Comparison of ENCODE assay signal across 15 cellular contexts in genomic region chr5:97501286-97501964, GRCh38.
DNase-seq lines count a peak whose midpoint lies in the region; ATAC-seq, FAIRE-seq and TF ChIP-seq lines count a peak whose summit lies in the region.
"Had no signal": no experiment of that assay in that cellular context is flagged by ENCODE, and none has a peak within 500 bp of the region (broad histone marks: within the 10 kb centered on the region; RNA-seq: fewer than 3 reads in every experiment).

No MANE protein-coding gene starts in this region.

- no TSS peak for BruUV-seq in IMR-90 (replicated peaks; lab: Mats Ljungman, UMichigan)

- no peak overlapping the region for H2AK9ac ChIP-seq in IMR-90 (replicated peaks; ENCODE audit: low read depth, low read length, poor library complexity)

- H3K4me3 Mint-ChIP-seq in astrocyte (ENCODE audit: unreplicated experiment) = no peak overlapping the region
- H3K4me3 Mint-ChIP-seq: CD14-positive monocyte had no signal

- no peaks in the 10 kb centered on the region for H3K79me2 ChIP-seq in astrocyte (ENCODE audit: insufficient read depth, low read length)

- H3K4ac ChIP-seq in IMR-90 (ENCODE audit: low read depth, low read length) = no peak overlapping the region

- TF ChIP-seq CTCF in IMR-90 (conservative IDR thresholded peaks at IDR 0.05; ENCODE audit: low read depth, low read length) (no peak), astrocyte (IDR thresholded peaks at IDR 0.05; ENCODE audit: insufficient read depth, low read depth, low read length) (no peak), fibroblast of mammary gland (conservative IDR thresholded peaks at IDR 0.05; ENCODE audit: control insufficient read depth, insufficient read depth, low read depth, low read length) (no peak), gastrocnemius medialis (IDR thresholded peaks at IDR 0.05 in 4 of 5, conservative IDR thresholded peaks at IDR 0.05 in 1 of 5) (no peak)

- H3K36me3 Mint-ChIP-seq in astrocyte (ENCODE audit: low read depth, unreplicated experiment) = no peaks in the 10 kb centered on the region
- H3K36me3 Mint-ChIP-seq: CD14-positive monocyte had no signal

- no peak overlapping the region for H2AK5ac ChIP-seq in IMR-90 (ENCODE audit: low read depth, low read length)

- no peak overlapping the region for H2BK120ac ChIP-seq in IMR-90 (ENCODE audit: low read depth, low read length)

- POLR2A ChIA-PET in IMR-90 (lab: Charles Lee; ENCODE audit: unreplicated experiment) = no interaction called here

- DNase-seq in IMR-90 (peak; percentile 4), astrocyte (ENCODE audit: low read depth) (peak; percentile 46), fibroblast of mammary gland (ENCODE audit: low read depth) (peak; percentile 38), gastrocnemius medialis (no peak), frontal cortex (ENCODE audit: low spot score in 2 of 2) (no peak), left ventricle myocardium superior (no peak), hypothalamus (lab: John Stamatoyannopoulos, UW) (no peak)
- DNase-seq: AML-193, H7, Karpas-422, NCI-H187 treated with DMSO at 0.1 percent for 48 hours, NCI-H2171, Right ventricle myocardium superior had no signal

- H4K91ac ChIP-seq in IMR-90 (ENCODE audit: insufficient read depth, low read depth, low read length) = no peak overlapping the region

- H4K20me1 ChIP-seq in IMR-90 (ENCODE audit: insufficient read depth, low read length) = no peaks in the 10 kb centered on the region
- H4K20me1 ChIP-seq in astrocyte (ENCODE audit: insufficient read depth, low read length) = no peaks in the 10 kb centered on the region

- WGBS in IMR-90 (ENCODE audit: extremely low coverage in 2 of 2, insufficient read length in 1 of 2), 2 experiments = no CpG with 5 or more reads among the region's 3 CpGs

- no peaks in the 10 kb centered on the region for H3K27me3 Mint-ChIP-seq in astrocyte (ENCODE audit: low read depth, unreplicated experiment)

- H3K9me1 ChIP-seq in IMR-90 (ENCODE audit: insufficient read depth, low read length) = no peaks in the 10 kb centered on the region

- H3K9me3 ChIP-seq in IMR-90 (ENCODE audit: control insufficient read depth, insufficient read depth, low read length) (no peaks in the 10 kb centered on the region), astrocyte (ENCODE audit: insufficient read depth, low read depth, low read length) (no peaks in the 10 kb centered on the region), gastrocnemius medialis (no peaks in the 10 kb centered on the region)

- H3K79me1 ChIP-seq in IMR-90 (ENCODE audit: low read depth in 1 of 2, low read length in 2 of 2) = no peaks in the 10 kb centered on the region

- H3K4me3 ChIP-seq in IMR-90 (ENCODE audit: insufficient read depth, low read depth, low read length) = no peak overlapping the region
- no peak overlapping the region for H3K4me3 ChIP-seq in astrocyte (ENCODE audit: insufficient read depth, low read depth, low read length)
- no peak overlapping the region for H3K4me3 ChIP-seq in fibroblast of mammary gland (ENCODE audit: control insufficient read depth, low read depth, low read length)
- no peak overlapping the region for H3K4me3 ChIP-seq in gastrocnemius medialis
- H3K4me3 ChIP-seq: SK-N-MC had no signal

- ATAC-seq in IMR-90 (ENCODE audit: low read depth) (no peak), gastrocnemius medialis (peak; percentile 65 to 85), left ventricle myocardium superior (no peak)

- no peak for TF ChIP-seq RAD21 in IMR-90 (IDR thresholded peaks at IDR 0.05; ENCODE audit: low read length)

- no peak overlapping the region for H3K18ac ChIP-seq in IMR-90 (ENCODE audit: low read depth, low read length)

- no peaks in the 10 kb centered on the region for H3K27me3 ChIP-seq in IMR-90 (ENCODE audit: control insufficient read depth, insufficient read depth, low read length)
- no peaks in the 10 kb centered on the region for H3K27me3 ChIP-seq in astrocyte (ENCODE audit: insufficient read depth, low read length)
- no peaks in the 10 kb centered on the region for H3K27me3 ChIP-seq in gastrocnemius medialis

- H3K14ac ChIP-seq in IMR-90 (replicated peaks; ENCODE audit: low read depth, low read length) = no peak overlapping the region

- intact Hi-C loops in IMR-90 (cut with micrococcal nuclease) = no loop called here
- intact Hi-C loops in gastrocnemius medialis (cut with DNase I; ENCODE audit: low total_unique reads) = no loop called here
- intact Hi-C loops in left ventricle myocardium superior (cut with micrococcal nuclease) = no loop called here

- no peaks in the 10 kb centered on the region for H3K4me1 ChIP-seq in IMR-90 (ENCODE audit: control insufficient read depth, insufficient read depth, low read length)
- no peaks in the 10 kb centered on the region for H3K4me1 ChIP-seq in astrocyte (ENCODE audit: insufficient read depth, low read length)
- H3K4me1 ChIP-seq in gastrocnemius medialis = no peaks in the 10 kb centered on the region

- no peak overlapping the region for H4K8ac ChIP-seq in IMR-90 (ENCODE audit: low read depth in 2 of 2, low read length in 2 of 2)

- FAIRE-seq in astrocyte (lab: Jason Lieb, UNC) (no peak), frontal cortex (lab: Jason Lieb, UNC) (no peak)

- CTCF ChIA-PET in IMR-90 (lab: Yijun Ruan, JAX) = interaction anchor here (0.7 to 0.9 kb wide), 2 partner anchors 22 to 27 kb away, joined by 3 read pairs; no protein-coding TSS in a partner anchor

- in situ Hi-C loops in IMR-90 (cut with MboI; ENCODE audit: low sequenced_read_pairs) = no loop called here
- in situ Hi-C loops in gastrocnemius medialis (cut with MboI; ENCODE audit: low sequenced_read_pairs in 4 of 4) = no loop called here

- no peak for TF ChIP-seq POLR2A in IMR-90 (IDR thresholded peaks at IDR 0.05; ENCODE audit: low read depth, low read length)
- TF ChIP-seq POLR2A in gastrocnemius medialis (IDR thresholded peaks at IDR 0.05) = no peak

- H3K4me2 ChIP-seq in IMR-90 (ENCODE audit: low read depth, low read length) (no peak overlapping the region), astrocyte (ENCODE audit: low read length) (peak overlapping the region; percentile 63)

- H2BK5ac ChIP-seq in IMR-90 (ENCODE audit: low read depth, low read length, poor library complexity, severe bottlenecking) = no peak overlapping the region

- no peak overlapping the region for H3K27ac Mint-ChIP-seq in astrocyte (ENCODE audit: unreplicated experiment)
- H3K27ac Mint-ChIP-seq: CD14-positive monocyte had no signal

- no peaks in the 10 kb centered on the region for H3K36me3 ChIP-seq in IMR-90 (ENCODE audit: control insufficient read depth, insufficient read depth, low read length)
- no peaks in the 10 kb centered on the region for H3K36me3 ChIP-seq in astrocyte (ENCODE audit: insufficient read depth, low read length)
- no peaks in the 10 kb centered on the region for H3K36me3 ChIP-seq in gastrocnemius medialis

- H3K23ac ChIP-seq in IMR-90 (ENCODE audit: low read depth, low read length) = no peak overlapping the region

- H2BK15ac ChIP-seq in IMR-90 (ENCODE audit: low read depth, low read length) = no peak overlapping the region

- H2BK20ac ChIP-seq in IMR-90 (ENCODE audit: low read depth, low read length) = no peak overlapping the region

- no peak overlapping the region for H2AFZ ChIP-seq in IMR-90 (replicated peaks; ENCODE audit: low read length, poor library complexity)
- H2AFZ ChIP-seq in astrocyte (ENCODE audit: low read depth, low read length) = no peak overlapping the region

- no peak overlapping the region for H4K5ac ChIP-seq in IMR-90 (ENCODE audit: low read depth, low read length)

- no peak overlapping the region for H3K56ac ChIP-seq in IMR-90 (ENCODE audit: extremely low read depth, insufficient read depth, low read length)

- peaks cover 15% of the 10 kb centered on the region for H3K4me1 Mint-ChIP-seq in astrocyte (ENCODE audit: low read depth, unreplicated experiment)
- H3K4me1 Mint-ChIP-seq: CD14-positive monocyte had no signal

- H3K27ac ChIP-seq in IMR-90 (ENCODE audit: insufficient read depth, low read length) (no peak overlapping the region), astrocyte (ENCODE audit: low read depth, low read length) (peak overlapping the region; percentile 26), gastrocnemius medialis (no peak overlapping the region)
- H3K27ac ChIP-seq: SK-N-MC had no signal

- H3K9ac ChIP-seq in IMR-90 (ENCODE audit: low read depth, low read length) = no peak overlapping the region
- H3K9ac ChIP-seq in astrocyte (ENCODE audit: low read length) = no peak overlapping the region

- no peaks in the 10 kb centered on the region for H3K9me3 Mint-ChIP-seq in astrocyte (ENCODE audit: unreplicated experiment)

- dilution Hi-C loops in IMR-90 (cut with HindIII; ENCODE audit: low sequenced_read_pairs, unreplicated experiment) = no loop called here

TF ChIP-seq in IMR-90, 13 proteins besides CTCF, POLR2A, EP300 and RAD21:
- no peak for TF ChIP-seq RCOR1 (IDR thresholded peaks at IDR 0.05; ENCODE audit: insufficient replicate concordance, low read length)
- no peak for TF ChIP-seq SMC3 (IDR thresholded peaks at IDR 0.05; ENCODE audit: low read depth, low read length)
- no peak for TF ChIP-seq CEBPB (IDR thresholded peaks at IDR 0.05; ENCODE audit: low read depth, low read length)
TF ChIP-seq in IMR-90: peak in this region for 0.

Comparison
In these comparisons a context has a peak if more than half of its experiments do, and no peak if none do; other contexts are left out.
1. ATAC-seq: peak in gastrocnemius medialis (2 of 2); none in IMR-90 (single experiment) and left ventricle myocardium superior (single experiment).
2. DNase-seq: peak in IMR-90 (single experiment), astrocyte (single experiment) and fibroblast of mammary gland (single experiment); none in gastrocnemius medialis (0 of 2), frontal cortex (0 of 2), left ventricle myocardium superior (single experiment) and hypothalamus (0 of 51).